In genomic region chr3:71294919-71295318, GRCh38 we compare ENCODE assay signal across 16 cellular contexts.
A peak's percentile ranks its signal among the peaks of the same experiment; 100 is the strongest.
DNase-seq lines count a peak whose midpoint lies in the region; ATAC-seq and TF ChIP-seq lines count a peak whose summit lies in the region.
"Had no signal": no experiment of that assay in that cellular context is flagged by ENCODE, and none has a peak within 500 bp of the region (broad histone marks: within the 10 kb centered on the region; RNA-seq: fewer than 3 reads in every experiment).

No MANE protein-coding gene starts in this region.

- no peak overlapping the region for H3K27ac ChIP-seq in CD4-positive, alpha-beta T cell (ENCODE audit: low read depth, low read length)
- no peak overlapping the region for H3K27ac ChIP-seq in lower lobe of right lung

- H3K4me3 Mint-ChIP-seq in CD4-positive, alpha-beta T cell, result peak overlapping the region; percentile 5
- no peak overlapping the region for H3K4me3 Mint-ChIP-seq in Caco-2 (ENCODE audit: unreplicated experiment)
- no peak overlapping the region for H3K4me3 Mint-ChIP-seq in activated naive CD8-positive, alpha-beta T cell treated with anti-CD3 and anti-CD28 coated beads for 36 hours

- DNase-seq in CD4-positive, alpha-beta T cell, result no peak
- DNase-seq in Caco-2, result no peak
- no peak for DNase-seq in activated naive CD8-positive, alpha-beta T cell treated with anti-CD3 and anti-CD28 coated beads for 36 hours
- peak; percentile 83 for DNase-seq in kidney tubule cell (ENCODE audit: low spot score)
- no peak for DNase-seq in NCI-H748 treated with DMSO at 0.1 percent for 48 hours (lab: John Stamatoyannopoulos, UW)
- no peak for DNase-seq in NCI-H2196 (lab: John Stamatoyannopoulos, UW; ENCODE audit: unreplicated experiment)
- no peak for DNase-seq in islet precursor cell
- DNase-seq in lower lobe of right lung, result no peak
- DNase-seq: DND-41; NCI-H1105 treated with DMSO at 0.1 percent for 48 hours; NCI-H187; NCI-H446; NCI-H69; NK-92 treated with Interleukin-12 subunit alpha and Interleukin-12 subunit beta, amount 100 ng/mL, for 24 hours; SIG-M5 had no signal

- no peak for ATAC-seq in CD4-positive, alpha-beta T cell (ENCODE audit: poor library complexity)
- no peak for ATAC-seq in lower lobe of right lung
- ATAC-seq: HCT116 had no signal

- H3K36me3 Mint-ChIP-seq in CD4-positive, alpha-beta T cell (ENCODE audit: low read depth), result peaks cover 82% of the 10 kb centered on the region
- peaks cover 21% of the 10 kb centered on the region for H3K36me3 Mint-ChIP-seq in Caco-2 (ENCODE audit: insufficient read depth, unreplicated experiment)
- H3K36me3 Mint-ChIP-seq in activated naive CD8-positive, alpha-beta T cell treated with anti-CD3 and anti-CD28 coated beads for 36 hours, result peaks cover 83% of the 10 kb centered on the region

- H3K27me3 ChIP-seq in CD4-positive, alpha-beta T cell (ENCODE audit: control insufficient read depth, insufficient read depth, low read length), result no peaks in the 10 kb centered on the region
- H3K27me3 ChIP-seq in Caco-2 (replicated peaks; ENCODE audit: control insufficient read depth, insufficient read depth, low read length) (no peaks in the 10 kb centered on the region), lower lobe of right lung (ENCODE audit: low read depth) (no peaks in the 10 kb centered on the region)

- no peaks in the 10 kb centered on the region for H3K27me3 Mint-ChIP-seq in CD4-positive, alpha-beta T cell
- H3K27me3 Mint-ChIP-seq in Caco-2 (ENCODE audit: insufficient read depth, unreplicated experiment), result no peaks in the 10 kb centered on the region
- no peaks in the 10 kb centered on the region for H3K27me3 Mint-ChIP-seq in activated naive CD8-positive, alpha-beta T cell treated with anti-CD3 and anti-CD28 coated beads for 36 hours

- peaks cover 80% of the 10 kb centered on the region for H3K4me1 Mint-ChIP-seq in CD4-positive, alpha-beta T cell (ENCODE audit: low read depth)
- H3K4me1 Mint-ChIP-seq in Caco-2 (ENCODE audit: low read depth, unreplicated experiment), result peaks cover 24% of the 10 kb centered on the region
- peaks cover 84% of the 10 kb centered on the region for H3K4me1 Mint-ChIP-seq in activated naive CD8-positive, alpha-beta T cell treated with anti-CD3 and anti-CD28 coated beads for 36 hours

- no peaks in the 10 kb centered on the region for H3K9me3 ChIP-seq in CD4-positive, alpha-beta T cell (ENCODE audit: control insufficient read depth, low read length)
- H3K9me3 ChIP-seq in Caco-2, result no peaks in the 10 kb centered on the region
- H3K9me3 ChIP-seq in lower lobe of right lung, result no peaks in the 10 kb centered on the region

- no peaks in the 10 kb centered on the region for H3K9me3 Mint-ChIP-seq in CD4-positive, alpha-beta T cell
- no peaks in the 10 kb centered on the region for H3K9me3 Mint-ChIP-seq in Caco-2 (ENCODE audit: unreplicated experiment)
- H3K9me3 Mint-ChIP-seq in activated naive CD8-positive, alpha-beta T cell treated with anti-CD3 and anti-CD28 coated beads for 36 hours, result peaks cover 9% of the 10 kb centered on the region

- POLR2A ChIA-PET in CD4-positive, alpha-beta T cell (lab: Charles Lee), result interaction anchor here (0.8 kb wide), 1 partner anchor 202 kb away, joined by 3 read pairs; no protein-coding TSS in a partner anchor
- POLR2A ChIA-PET in Caco-2 (lab: Charles Lee), result no interaction called here

- BruUV-seq in Caco-2 (replicated peaks; lab: Mats Ljungman, UMichigan), result no TSS peak

- no peak for TF ChIP-seq CTCF in CD4-positive, alpha-beta T cell (IDR thresholded peaks at IDR 0.05)
- TF ChIP-seq CTCF in Caco-2 (IDR thresholded peaks at IDR 0.05; ENCODE audit: insufficient read depth in 1 of 2, low read depth in 1 of 2, low read length in 1 of 2, severe bottlenecking in 1 of 2, unreplicated experiment in 1 of 2) (no peak), lower lobe of right lung (IDR thresholded peaks at IDR 0.05) (no peak)

- H3K36me3 ChIP-seq in Caco-2 (ENCODE audit: control insufficient read depth, insufficient read depth, low read length) (no peaks in the 10 kb centered on the region; the same call in 1 of the 2 replicates), lower lobe of right lung (no peaks in the 10 kb centered on the region)

- peak overlapping the region; percentile 13 for H3K27ac Mint-ChIP-seq in CD4-positive, alpha-beta T cell
- peak overlapping the region; percentile 22 for H3K27ac Mint-ChIP-seq in Caco-2 (ENCODE audit: unreplicated experiment)
- peak overlapping the region; percentile 100 for H3K27ac Mint-ChIP-seq in activated naive CD8-positive, alpha-beta T cell treated with anti-CD3 and anti-CD28 coated beads for 36 hours

- CTCF ChIA-PET in CD4-positive, alpha-beta T cell (lab: Charles Lee), result interaction anchor here (0.6 kb wide), 1 partner anchor 162 kb away, joined by 3 read pairs; no protein-coding TSS in a partner anchor
- CTCF ChIA-PET in Caco-2 (lab: Charles Lee), result no interaction called here

- peaks cover 8% of the 10 kb centered on the region; the same call in 1 of the 2 replicates for H3K4me1 ChIP-seq in Caco-2
- H3K4me1 ChIP-seq in lower lobe of right lung, result no peaks in the 10 kb centered on the region

- H3K4me3 ChIP-seq in Caco-2 (ENCODE audit: low read depth, low read length), result no peak overlapping the region
- no peak overlapping the region for H3K4me3 ChIP-seq in lower lobe of right lung

- intact Hi-C loops in CD4-positive, alpha-beta T cell (cut with DNase I, micrococcal nuclease), result no loop called here
- intact Hi-C loops in Caco-2 (cut with micrococcal nuclease; ENCODE audit: unreplicated experiment), result no loop called here
- intact Hi-C loops in lower lobe of right lung (cut with DNase I), result no loop called here

Comparison
In these comparisons a context has a peak if more than half of its experiments do, and no peak if none do; other contexts are left out.
1. H3K27ac Mint-ChIP-seq: peak in every context shown above with its lines; median percentile 100 in activated naive CD8-positive, alpha-beta T cell treated with anti-CD3 and anti-CD28 coated beads for 36 hours; 22 in Caco-2; 13 in CD4-positive, alpha-beta T cell.